8 cellular contexts compared by ENCODE assay signal in genomic region chr9:101235105-101235866, GRCh38.
A peak's percentile ranks its signal among the peaks of the same experiment; 100 is the strongest.
DNase-seq lines count a peak whose midpoint lies in the region; ATAC-seq and TF ChIP-seq lines count a peak whose summit lies in the region.

No MANE protein-coding gene starts in this region.

- H3K36me3 ChIP-seq in PC-3 (ENCODE audit: low read depth, low read length) = no peaks in the 10 kb centered on the region
- no peaks in the 10 kb centered on the region for H3K36me3 ChIP-seq in gastrocnemius medialis

- H3K27me3 Mint-ChIP-seq in naive thymus-derived CD8-positive, alpha-beta T cell = peaks cover 3 to 33% (median 8%) of the 10 kb centered on the region in 5 donors

- DNase-seq in G401 (ENCODE audit: low spot score) (peak; percentile 34), PC-3 (peak; percentile 26), globus pallidus (ENCODE audit: low spot score) (peak; percentile 92), gastrocnemius medialis (no peak), GDM1 (lab: John Stamatoyannopoulos, UW) (no peak)
- no peak for DNase-seq in activated T-cell treated with anti-CD3 and anti-CD28 coated beads, Interleukin-2, amount 50 U/mL, for 1 hour
- DNase-seq in naive thymus-derived CD8-positive, alpha-beta T cell = no peak

- no peak overlapping the region for H3K4me3 Mint-ChIP-seq in naive thymus-derived CD8-positive, alpha-beta T cell

- TF ChIP-seq POLR2A in gastrocnemius medialis (IDR thresholded peaks at IDR 0.05) = no peak

- no TSS peak for BruUV-seq in PC-3 (replicated peaks; lab: Mats Ljungman, UMichigan)

- intact Hi-C loops in PC-3 (cut with micrococcal nuclease) = no loop called here
- intact Hi-C loops in gastrocnemius medialis (cut with DNase I; ENCODE audit: low total_unique reads) = no loop called here

- H3K9me3 Mint-ChIP-seq in naive thymus-derived CD8-positive, alpha-beta T cell = peaks cover 0 to 7% (median 0%) of the 10 kb centered on the region in 9 donors

- peak; percentile 51 for ATAC-seq in HG03571 (IDR thresholded peaks at IDR 0.05; ENCODE audit: unreplicated experiment)
- ATAC-seq in PC-3 = no peak
- no peak for ATAC-seq in gastrocnemius medialis
- ATAC-seq in naive thymus-derived CD8-positive, alpha-beta T cell = no peak

- no peak overlapping the region for H3K27ac Mint-ChIP-seq in naive thymus-derived CD8-positive, alpha-beta T cell

- no peak overlapping the region for H3K27ac ChIP-seq in PC-3 (ENCODE audit: low read length)
- H3K27ac ChIP-seq in gastrocnemius medialis = no peak overlapping the region

- no peaks in the 10 kb centered on the region for H3K36me3 Mint-ChIP-seq in naive thymus-derived CD8-positive, alpha-beta T cell

- no peaks in the 10 kb centered on the region for H3K9me3 ChIP-seq in PC-3 (ENCODE audit: low read length)
- H3K9me3 ChIP-seq in gastrocnemius medialis = no peaks in the 10 kb centered on the region

- H3K4me1 ChIP-seq in PC-3 (ENCODE audit: insufficient read depth, low read length) (no peaks in the 10 kb centered on the region), gastrocnemius medialis (no peaks in the 10 kb centered on the region)

- H3K4me3 ChIP-seq in PC-3 (ENCODE audit: low read length) = no peak overlapping the region
- H3K4me3 ChIP-seq in gastrocnemius medialis = no peak overlapping the region

- H4K20me1 ChIP-seq in PC-3 (ENCODE audit: low read length) = no peaks in the 10 kb centered on the region

- H3K27me3 ChIP-seq in PC-3 (ENCODE audit: low read length) (no peaks in the 10 kb centered on the region), gastrocnemius medialis (no peaks in the 10 kb centered on the region)

- no peaks in the 10 kb centered on the region for H3F3A ChIP-seq in PC-3 (ENCODE audit: low read length, unreplicated experiment)

- H3K9me2 ChIP-seq in PC-3 (replicated peaks; ENCODE audit: low read length) = no peaks in the 10 kb centered on the region

- TF ChIP-seq CTCF in PC-3 (conservative IDR thresholded peaks at IDR 0.05; ENCODE audit: low read depth, low read length) (peak; percentile 40; the same call in 1 of the 2 replicates), gastrocnemius medialis (IDR thresholded peaks at IDR 0.05 in 4 of 5, conservative IDR thresholded peaks at IDR 0.05 in 1 of 5) (no peak)

- no peak overlapping the region for H2AFZ ChIP-seq in PC-3 (ENCODE audit: low read length)

- no peak overlapping the region for H3K9ac ChIP-seq in PC-3 (ENCODE audit: low read length)

- in situ Hi-C loops in G401 (cut with HindIII; ENCODE audit: low sequenced_read_pairs) = no loop called here
- in situ Hi-C loops in gastrocnemius medialis (cut with MboI; ENCODE audit: low sequenced_read_pairs in 4 of 4) = no loop called here

- no peaks in the 10 kb centered on the region for H3K79me2 ChIP-seq in PC-3 (ENCODE audit: low read length)

- H3K4me2 ChIP-seq in PC-3 (ENCODE audit: low read length) = no peak overlapping the region

- POLR2A ChIA-PET in PC-3 (lab: Charles Lee; ENCODE audit: unreplicated experiment) = interaction anchor here (0.6 kb wide), 1 partner anchor 34 kb away, joined by 3 read pairs; no protein-coding TSS in a partner anchor
- POLR2A ChIA-PET in naive thymus-derived CD8-positive, alpha-beta T cell (lab: Charles Lee) = no interaction called here

- CTCF ChIA-PET in PC-3 (lab: Charles Lee) = no interaction called here

- no peaks in the 10 kb centered on the region for H3K4me1 Mint-ChIP-seq in naive thymus-derived CD8-positive, alpha-beta T cell

Comparison
In these comparisons a context has a peak if more than half of its experiments do, and no peak if none do; other contexts are left out.
1. DNase-seq: peak in G401 (single experiment), PC-3 (single experiment) and globus pallidus (single experiment); none in gastrocnemius medialis (0 of 2), activated T-cell treated with anti-CD3 and anti-CD28 coated beads, Interleukin-2, amount 50 U/mL, for 1 hour (single experiment), naive thymus-derived CD8-positive, alpha-beta T cell (0 of 10) and GDM1 (single experiment).